In genomic region chr10:101566333-101567164, GRCh38 we compare ENCODE assay signal across 1 cellular context.
TF ChIP-seq lines count a peak whose summit lies in the region.

No MANE protein-coding gene starts in this region.

TF ChIP-seq in HEK293, 187 proteins besides CTCF, POLR2A, EP300 and RAD21 (continued from another document and continues in another):
- TF ChIP-seq ZBTB48 (tag by site-specific recombination; IDR thresholded peaks at IDR 0.05) (peak; percentile 51; the same call in 1 of the 2 replicates), ZBTB8A (tag by site-specific recombination; IDR thresholded peaks at IDR 0.05) (peak; percentile 90), ZNF664 (tag by site-specific recombination; IDR thresholded peaks at IDR 0.05) (no peak), ZNF155 (tag by site-specific recombination; IDR thresholded peaks at IDR 0.05) (no peak), ZBTB17 (tag by site-specific recombination; IDR thresholded peaks at IDR 0.05) (peak; percentile 71), ZNF174 (tag by site-specific recombination; IDR thresholded peaks at IDR 0.05) (no peak), ZNF248 (tag by site-specific recombination; IDR thresholded peaks at IDR 0.05) (no peak), ZNF623 (tag by site-specific recombination; IDR thresholded peaks at IDR 0.05) (no peak), ZNF140 (tag by site-specific recombination; IDR thresholded peaks at IDR 0.05) (no peak), ZNF24 (tag by site-specific recombination; IDR thresholded peaks at IDR 0.05) (peak; percentile 47; the same call in 1 of the 2 replicates), ZNF776 (tag by site-specific recombination; IDR thresholded peaks at IDR 0.05; ENCODE audit: borderline replicate concordance) (no peak), YY1 (tag by site-specific recombination; IDR thresholded peaks at IDR 0.05) (peak; percentile 40; the same call in 1 of the 2 replicates), FEZF1 (tag by site-specific recombination; IDR thresholded peaks at IDR 0.05) (peak; percentile 76), ZNF837 (tag by site-specific recombination; IDR thresholded peaks at IDR 0.05) (no peak), ZFP3 (tag by site-specific recombination; IDR thresholded peaks at IDR 0.05; ENCODE audit: low read depth) (0 out of 2 replicates have a peak, but pooled peaks have one; percentile 7), SALL2 (tag by site-specific recombination; IDR thresholded peaks at IDR 0.05; ENCODE audit: borderline replicate concordance) (no peak), PRDM1 (tag by site-specific recombination; IDR thresholded peaks at IDR 0.05) (no peak), ZBTB44 (tag by site-specific recombination; IDR thresholded peaks at IDR 0.05) (peak; percentile 31; the same call in 1 of the 2 replicates), GLI4 (tag by site-specific recombination; IDR thresholded peaks at IDR 0.05) (no peak), BCL11B (tag by site-specific recombination; IDR thresholded peaks at IDR 0.05; ENCODE audit: low read depth) (no peak), ZNF394 (tag by site-specific recombination; IDR thresholded peaks at IDR 0.05; ENCODE audit: borderline replicate concordance) (0 out of 2 replicates have a peak, but pooled peaks have one; percentile 49), ZNF239 (tag by site-specific recombination; IDR thresholded peaks at IDR 0.05) (no peak), HOXD13 (CRISPR knock-in tag; IDR thresholded peaks at IDR 0.05; ENCODE audit: borderline replicate concordance) (no peak), ZNF707 (tag by site-specific recombination; IDR thresholded peaks at IDR 0.05) (no peak), ZSCAN23 (tag by site-specific recombination; IDR thresholded peaks at IDR 0.05) (peak; percentile 25; the same call in 1 of the 2 replicates), ZNF521 (tag by site-specific recombination; IDR thresholded peaks at IDR 0.05) (no peak), ZNF404 (tag by site-specific recombination; IDR thresholded peaks at IDR 0.05) (no peak), ZNF266 (tag by site-specific recombination; IDR thresholded peaks at IDR 0.05; ENCODE audit: low read depth) (no peak), ZNF341 (tag by site-specific recombination; IDR thresholded peaks at IDR 0.05; ENCODE audit: low read depth) (peak; percentile 86), ZNF2 (tag by site-specific recombination; IDR thresholded peaks at IDR 0.05) (no peak), ZFP37 (tag by site-specific recombination; IDR thresholded peaks at IDR 0.05) (0 out of 2 replicates have a peak, but pooled peaks have one; percentile 22), MEIS1 (CRISPR knock-in tag; IDR thresholded peaks at IDR 0.05; ENCODE audit: borderline replicate concordance) (no peak), ELK4 (IDR thresholded peaks at IDR 0.05; ENCODE audit: borderline replicate concordance, low read depth, low read length) (no peak), INSM2 (tag by site-specific recombination; IDR thresholded peaks at IDR 0.05) (no peak), ZNF670 (tag by site-specific recombination; IDR thresholded peaks at IDR 0.05; ENCODE audit: low read depth) (no peak), ZXDB (tag by site-specific recombination; IDR thresholded peaks at IDR 0.05) (peak; percentile 80), ZNF510 (tag by site-specific recombination; IDR thresholded peaks at IDR 0.05; ENCODE audit: insufficient replicate concordance) (no peak), ZNF624 (tag by site-specific recombination; IDR thresholded peaks at IDR 0.05) (no peak), GLIS1 (tag by site-specific recombination; IDR thresholded peaks at IDR 0.05) (peak; percentile 80), ZNF302 (tag by site-specific recombination; IDR thresholded peaks at IDR 0.05; ENCODE audit: low read depth) (no peak), ZNF843 (tag by site-specific recombination; IDR thresholded peaks at IDR 0.05) (peak; percentile 82), ZNF311 (tag by site-specific recombination; IDR thresholded peaks at IDR 0.05; ENCODE audit: borderline replicate concordance) (no peak), ZNF37A (tag by site-specific recombination; IDR thresholded peaks at IDR 0.05) (no peak), ZNF221 (tag by site-specific recombination; IDR thresholded peaks at IDR 0.05; ENCODE audit: borderline replicate concordance) (no peak), ZNF138 (tag by site-specific recombination; IDR thresholded peaks at IDR 0.05; ENCODE audit: borderline replicate concordance) (no peak), ZNF121 (tag by site-specific recombination; IDR thresholded peaks at IDR 0.05) (no peak), ZNF792 (tag by site-specific recombination; IDR thresholded peaks at IDR 0.05) (peak; percentile 98), ZSCAN5A (tag by site-specific recombination; IDR thresholded peaks at IDR 0.05) (no peak), SCRT1 (tag by site-specific recombination; IDR thresholded peaks at IDR 0.05; ENCODE audit: borderline replicate concordance) (no peak), ZNF629 (tag by site-specific recombination; IDR thresholded peaks at IDR 0.05) (peak; percentile 75; the same call in 1 of the 2 replicates), KLF7 (tag by site-specific recombination; IDR thresholded peaks at IDR 0.05; ENCODE audit: borderline replicate concordance) (0 out of 2 replicates have a peak, but pooled peaks have one; percentile 16), SP3 (tag by site-specific recombination; IDR thresholded peaks at IDR 0.05) (no peak), ZNF354C (tag by site-specific recombination; IDR thresholded peaks at IDR 0.05; ENCODE audit: borderline replicate concordance, low read depth) (no peak)
- TF ChIP-seq, protein P1, sequence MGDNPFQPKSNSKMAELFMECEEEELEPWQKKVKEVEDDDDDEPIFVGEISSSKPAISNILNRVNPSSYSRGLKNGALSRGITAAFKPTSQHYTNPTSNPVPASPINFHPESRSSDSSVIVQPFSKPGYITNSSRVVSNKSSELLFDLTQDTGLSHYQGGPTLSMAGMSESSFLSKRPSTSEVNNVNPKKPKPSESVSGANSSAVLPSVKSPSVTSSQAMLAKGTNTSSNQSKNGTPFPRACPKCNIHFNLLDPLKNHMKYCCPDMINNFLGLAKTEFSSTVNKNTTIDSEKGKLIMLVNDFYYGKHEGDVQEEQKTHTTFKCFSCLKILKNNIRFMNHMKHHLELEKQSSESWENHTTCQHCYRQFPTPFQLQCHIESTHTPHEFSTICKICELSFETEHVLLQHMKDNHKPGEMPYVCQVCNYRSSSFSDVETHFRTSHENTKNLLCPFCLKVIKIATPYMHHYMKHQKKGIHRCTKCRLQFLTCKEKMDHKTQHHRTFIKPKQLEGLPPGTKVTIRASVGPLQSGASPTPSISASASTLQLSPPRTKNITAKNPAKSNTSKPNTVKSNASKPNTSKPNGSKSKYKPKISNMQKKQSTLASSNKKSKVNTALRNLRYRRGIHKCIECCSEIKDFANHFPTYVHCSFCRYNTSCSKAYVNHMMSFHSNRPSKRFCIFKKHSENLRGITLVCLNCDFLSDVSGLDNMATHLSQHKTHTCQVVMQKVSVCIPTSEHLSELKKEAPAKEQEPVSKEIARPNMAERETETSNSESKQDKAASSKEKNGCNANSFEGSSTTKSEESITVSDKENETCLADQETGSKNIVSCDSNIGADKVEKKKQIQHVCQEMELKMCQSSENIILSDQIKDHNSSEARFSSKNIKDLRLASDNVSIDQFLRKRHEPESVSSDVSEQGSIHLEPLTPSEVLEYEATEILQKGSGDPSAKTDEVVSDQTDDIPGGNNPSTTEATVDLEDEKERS (tag by site-specific recombination; IDR thresholded peaks at IDR 0.05), result 0 out of 2 replicates have a peak, but pooled peaks have one; percentile 21
- TF ChIP-seq, protein P2, sequence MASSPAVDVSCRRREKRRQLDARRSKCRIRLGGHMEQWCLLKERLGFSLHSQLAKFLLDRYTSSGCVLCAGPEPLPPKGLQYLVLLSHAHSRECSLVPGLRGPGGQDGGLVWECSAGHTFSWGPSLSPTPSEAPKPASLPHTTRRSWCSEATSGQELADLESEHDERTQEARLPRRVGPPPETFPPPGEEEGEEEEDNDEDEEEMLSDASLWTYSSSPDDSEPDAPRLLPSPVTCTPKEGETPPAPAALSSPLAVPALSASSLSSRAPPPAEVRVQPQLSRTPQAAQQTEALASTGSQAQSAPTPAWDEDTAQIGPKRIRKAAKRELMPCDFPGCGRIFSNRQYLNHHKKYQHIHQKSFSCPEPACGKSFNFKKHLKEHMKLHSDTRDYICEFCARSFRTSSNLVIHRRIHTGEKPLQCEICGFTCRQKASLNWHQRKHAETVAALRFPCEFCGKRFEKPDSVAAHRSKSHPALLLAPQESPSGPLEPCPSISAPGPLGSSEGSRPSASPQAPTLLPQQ (tag by site-specific recombination; IDR thresholded peaks at IDR 0.05), result peak; percentile 74; the same call in 1 of the 2 replicates
- TF ChIP-seq, protein P3, sequence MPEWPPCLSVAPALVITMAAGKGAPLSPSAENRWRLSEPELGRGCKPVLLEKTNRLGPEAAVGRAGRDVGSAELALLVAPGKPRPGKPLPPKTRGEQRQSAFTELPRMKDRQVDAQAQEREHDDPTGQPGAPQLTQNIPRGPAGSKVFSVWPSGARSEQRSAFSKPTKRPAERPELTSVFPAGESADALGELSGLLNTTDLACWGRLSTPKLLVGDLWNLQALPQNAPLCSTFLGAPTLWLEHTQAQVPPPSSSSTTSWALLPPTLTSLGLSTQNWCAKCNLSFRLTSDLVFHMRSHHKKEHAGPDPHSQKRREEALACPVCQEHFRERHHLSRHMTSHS (tag by site-specific recombination; IDR thresholded peaks at IDR 0.05), result no peak; the same call in 1 of the 2 replicates
- TF ChIP-seq, protein P4, sequence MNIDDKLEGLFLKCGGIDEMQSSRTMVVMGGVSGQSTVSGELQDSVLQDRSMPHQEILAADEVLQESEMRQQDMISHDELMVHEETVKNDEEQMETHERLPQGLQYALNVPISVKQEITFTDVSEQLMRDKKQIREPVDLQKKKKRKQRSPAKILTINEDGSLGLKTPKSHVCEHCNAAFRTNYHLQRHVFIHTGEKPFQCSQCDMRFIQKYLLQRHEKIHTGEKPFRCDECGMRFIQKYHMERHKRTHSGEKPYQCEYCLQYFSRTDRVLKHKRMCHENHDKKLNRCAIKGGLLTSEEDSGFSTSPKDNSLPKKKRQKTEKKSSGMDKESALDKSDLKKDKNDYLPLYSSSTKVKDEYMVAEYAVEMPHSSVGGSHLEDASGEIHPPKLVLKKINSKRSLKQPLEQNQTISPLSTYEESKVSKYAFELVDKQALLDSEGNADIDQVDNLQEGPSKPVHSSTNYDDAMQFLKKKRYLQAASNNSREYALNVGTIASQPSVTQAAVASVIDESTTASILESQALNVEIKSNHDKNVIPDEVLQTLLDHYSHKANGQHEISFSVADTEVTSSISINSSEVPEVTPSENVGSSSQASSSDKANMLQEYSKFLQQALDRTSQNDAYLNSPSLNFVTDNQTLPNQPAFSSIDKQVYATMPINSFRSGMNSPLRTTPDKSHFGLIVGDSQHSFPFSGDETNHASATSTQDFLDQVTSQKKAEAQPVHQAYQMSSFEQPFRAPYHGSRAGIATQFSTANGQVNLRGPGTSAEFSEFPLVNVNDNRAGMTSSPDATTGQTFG (tag by site-specific recombination; IDR thresholded peaks at IDR 0.05; ENCODE audit: borderline replicate concordance), result no peak
- TF ChIP-seq, protein P5, sequence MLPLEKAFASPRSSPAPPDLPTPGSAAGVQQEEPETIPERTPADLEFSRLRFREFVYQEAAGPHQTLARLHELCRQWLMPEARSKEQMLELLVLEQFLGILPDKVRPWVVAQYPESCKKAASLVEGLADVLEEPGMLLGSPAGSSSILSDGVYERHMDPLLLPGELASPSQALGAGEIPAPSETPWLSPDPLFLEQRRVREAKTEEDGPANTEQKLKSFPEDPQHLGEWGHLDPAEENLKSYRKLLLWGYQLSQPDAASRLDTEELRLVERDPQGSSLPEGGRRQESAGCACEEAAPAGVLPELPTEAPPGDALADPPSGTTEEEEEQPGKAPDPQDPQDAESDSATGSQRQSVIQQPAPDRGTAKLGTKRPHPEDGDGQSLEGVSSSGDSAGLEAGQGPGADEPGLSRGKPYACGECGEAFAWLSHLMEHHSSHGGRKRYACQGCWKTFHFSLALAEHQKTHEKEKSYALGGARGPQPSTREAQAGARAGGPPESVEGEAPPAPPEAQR (tag by site-specific recombination; IDR thresholded peaks at IDR 0.05), result no peak
